ENCODE assay signal across 8 cellular contexts in the genomic region with DNA sequence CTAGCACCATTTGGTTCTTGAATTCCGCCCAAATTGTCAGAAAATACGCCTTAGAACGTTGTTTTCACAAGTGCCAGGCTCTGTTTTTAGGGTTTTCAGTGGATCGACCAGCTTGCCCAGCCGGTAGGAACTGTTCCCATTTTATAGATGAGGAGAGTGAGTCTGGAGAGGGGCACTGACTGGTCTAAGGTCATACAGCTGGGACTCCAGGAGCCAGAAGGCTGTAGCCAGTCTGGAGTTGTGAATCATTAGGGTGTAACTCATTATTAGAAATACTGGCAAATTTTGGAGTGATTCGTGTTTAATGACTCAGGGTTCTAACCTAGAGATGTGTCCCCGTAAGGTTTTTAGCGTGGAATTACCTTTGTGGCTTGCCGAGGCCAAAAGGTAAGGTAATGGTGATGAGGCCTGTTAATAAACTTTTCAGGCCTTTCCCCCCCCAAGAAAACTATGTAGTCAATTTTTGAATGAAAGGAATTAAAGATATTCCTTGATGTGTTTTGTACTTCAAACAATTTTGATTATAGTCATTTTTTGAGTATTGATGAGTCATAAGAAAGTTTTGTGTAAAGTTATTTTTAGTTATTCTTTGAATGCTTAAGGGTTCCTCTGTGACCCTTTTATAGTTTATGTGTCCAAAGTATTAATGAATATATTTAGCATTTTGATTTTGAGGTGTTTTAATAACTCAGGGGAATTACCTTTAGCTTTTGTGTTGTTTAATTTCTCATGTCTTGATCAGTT. TPM values are rescaled to one million over a fixed set of nuclear protein-coding genes. Genes with fewer than 3 reads are reported as not detected.
DNase-seq lines count a peak whose midpoint lies in the region; ATAC-seq and TF ChIP-seq lines count a peak whose summit lies in the region.

No MANE protein-coding gene starts in this region.

- peaks cover 7% of the 10 kb centered on the region for H3K36me3 Mint-ChIP-seq in GM23338 (ENCODE audit: low read depth)
- H3K36me3 Mint-ChIP-seq in activated CD8-positive, alpha-beta T cell treated with anti-CD3 and anti-CD28 coated beads for 36 hours (ENCODE audit: low read depth) = peaks cover 11% of the 10 kb centered on the region

- H3K9me2 ChIP-seq in GM23338 (ENCODE audit: insufficient read depth) = peaks cover 7% of the 10 kb centered on the region; the same call in 1 of the 2 replicates

- ATAC-seq in GM23338 (no peak), HG03025 (IDR thresholded peaks at IDR 0.05; ENCODE audit: low FRiP score, unreplicated experiment) (no peak)
- ATAC-seq in activated CD8-positive, alpha-beta T cell treated with anti-CD3 and anti-CD28 coated beads for 36 hours = no peak

- intact Hi-C loops in activated CD8-positive, alpha-beta T cell treated with anti-CD3 and anti-CD28 coated beads for 36 hours (cut with micrococcal nuclease) = loop anchor here (5.0 kb wide), 1 partner anchor 101 kb away; the partner anchor contains the start of gene VPS26C
- intact Hi-C loops in stomach (cut with DNase I; ENCODE audit: low total_unique reads) = loop anchor here (10.0 kb wide), 1 partner anchor 104 kb away; the partner anchor contains the start of gene VPS26C

- H2AFZ ChIP-seq in GM23338 = no peak overlapping the region

- no peak for DNase-seq in GM23338 (ENCODE audit: low spot score)
- DNase-seq in activated CD8-positive, alpha-beta T cell treated with anti-CD3 and anti-CD28 coated beads for 36 hours = no peak
- DNase-seq in stomach = no peak
- no peak for DNase-seq in occipital lobe (lab: John Stamatoyannopoulos, UW)
- DNase-seq in NCI-H526 (lab: John Stamatoyannopoulos, UW) = no peak

- H4K20me1 ChIP-seq in GM23338 (replicated peaks; ENCODE audit: insufficient read depth) = peaks cover 48% of the 10 kb centered on the region

- peaks cover 16% of the 10 kb centered on the region for H3K27me3 Mint-ChIP-seq in GM23338 (ENCODE audit: insufficient read depth, low read depth, poor library complexity)
- H3K27me3 Mint-ChIP-seq in activated CD8-positive, alpha-beta T cell treated with anti-CD3 and anti-CD28 coated beads for 36 hours = no peaks in the 10 kb centered on the region

- H3F3A ChIP-seq in GM23338 (replicated peaks; ENCODE audit: low read depth) = peaks cover 3% of the 10 kb centered on the region; the same call in 1 of the 2 replicates

- peak overlapping the region; percentile 79 for H3K4me2 ChIP-seq in GM23338

- POLR2A ChIA-PET in activated CD8-positive, alpha-beta T cell treated with anti-CD3 and anti-CD28 coated beads for 36 hours (lab: Charles Lee) = interaction anchor here (0.8 to 1.9 kb wide), 11 partner anchors 13 to 195 kb away, joined by 3 to 7 read pairs (median 5); partner anchors contain the start of gene VPS26C

- H3K9me3 Mint-ChIP-seq in GM23338 = peaks cover 5% of the 10 kb centered on the region
- H3K9me3 Mint-ChIP-seq in activated CD8-positive, alpha-beta T cell treated with anti-CD3 and anti-CD28 coated beads for 36 hours = no peaks in the 10 kb centered on the region

- H3K27ac Mint-ChIP-seq in GM23338 = peak overlapping the region; percentile 93
- peak overlapping the region; percentile 93 for H3K27ac Mint-ChIP-seq in activated CD8-positive, alpha-beta T cell treated with anti-CD3 and anti-CD28 coated beads for 36 hours

- peak overlapping the region; percentile 85 for H3K4me3 ChIP-seq in GM23338
- peak overlapping the region; percentile 89 for H3K4me3 ChIP-seq in iPS-11a (ENCODE audit: low read depth, low read length)
- H3K4me3 ChIP-seq in stomach = peak overlapping the region; percentile 63 to 94 (median 84)

- no peak for TF ChIP-seq EP300 in stomach (IDR thresholded peaks at IDR 0.05)

- no peaks in the 10 kb centered on the region for H3K9me3 ChIP-seq in stomach

- H3K4me1 ChIP-seq in GM23338 (ENCODE audit: insufficient read depth) (peaks cover 40% of the 10 kb centered on the region), stomach (peaks cover 28 to 66% (median 53%) of the 10 kb centered on the region in 4 donors)

- TF ChIP-seq CTCF in 22Rv1 (IDR thresholded peaks at IDR 0.05) = no peak
- TF ChIP-seq CTCF in GM23338 (conservative IDR thresholded peaks at IDR 0.05; ENCODE audit: low read depth in 2 of 2) = no peak
- no peak for TF ChIP-seq CTCF in activated CD8-positive, alpha-beta T cell treated with anti-CD3 and anti-CD28 coated beads for 36 hours (IDR thresholded peaks at IDR 0.05)
- no peak for TF ChIP-seq CTCF in stomach (IDR thresholded peaks at IDR 0.05)

- H3K27me3 ChIP-seq in GM23338 (ENCODE audit: insufficient read depth) (no peaks in the 10 kb centered on the region), stomach (no peaks in the 10 kb centered on the region)

- peak overlapping the region; percentile 86 for H3K4me3 Mint-ChIP-seq in GM23338
- H3K4me3 Mint-ChIP-seq in activated CD8-positive, alpha-beta T cell treated with anti-CD3 and anti-CD28 coated beads for 36 hours = peak overlapping the region; percentile 90

- TF ChIP-seq POLR2A in stomach (IDR thresholded peaks at IDR 0.05) = no peak

- CTCF ChIA-PET in activated CD8-positive, alpha-beta T cell treated with anti-CD3 and anti-CD28 coated beads for 36 hours (lab: Charles Lee) = interaction anchor here (0.9 to 2.7 kb wide), 8 partner anchors 40 to 121 kb away, joined by 3 to 8 read pairs (median 4); partner anchors contain the start of gene VPS26C

- peaks cover 56% of the 10 kb centered on the region for H3K4me1 Mint-ChIP-seq in GM23338
- H3K4me1 Mint-ChIP-seq in activated CD8-positive, alpha-beta T cell treated with anti-CD3 and anti-CD28 coated beads for 36 hours (ENCODE audit: low read depth) = peaks cover 50% of the 10 kb centered on the region

- peak overlapping the region; percentile 99 for H3K27ac ChIP-seq in 22Rv1
- H3K27ac ChIP-seq in GM23338 (ENCODE audit: low read depth) = peak overlapping the region; percentile 35
- peak overlapping the region; percentile 99 to 100 (median 99) for H3K27ac ChIP-seq in stomach

- 1 to 9% (median 5%) methylated on average over 9 of the region's 9 CpGs for WGBS in stomach, 5 donors

- peaks cover 61% of the 10 kb centered on the region for H3K79me2 ChIP-seq in GM23338 (replicated peaks; ENCODE audit: insufficient read depth)

- H3K36me3 ChIP-seq in GM23338 (ENCODE audit: insufficient read depth) = no peaks in the 10 kb centered on the region
- H3K36me3 ChIP-seq in stomach = no peaks in the 10 kb centered on the region

RNA-seq across cellular contexts. Expression of gene DYRK1A, which starts 2.1 kb away (rescaled TPM):
- total RNA-seq in GM23338 (2014; rRNA removed; shearing (Covaris generic)) = 82.9 and 84.7 TPM in 2 replicates
- polyA plus RNA-seq in GM23338 (2016; fragmentation: Nextera tagmentation; extraction: Ambion mirVana) = 10.3 and 11.0 TPM in 2 replicates
- total RNA-seq in activated CD8-positive, alpha-beta T cell treated with anti-CD3 and anti-CD28 coated beads for 36 hours = 10 to 100 TPM; 57.5 to 58.7 TPM
- total RNA-seq in stomach = 100 to 1,000 TPM in 2 of 5 donors, 10 to 100 TPM in 3; 58.3 to 124 (median 99.4) TPM
- polyA plus RNA-seq in stomach = 10 to 100 TPM; 10.1 to 19.0 (median 16.3) TPM
- 174 TPM for total RNA-seq in occipital lobe

Comparison
In these comparisons a context has a peak if more than half of its experiments do, and no peak if none do; other contexts are left out.
1. H3K27ac ChIP-seq: peak in every context shown above with its lines; median percentile 99 in 22Rv1; 99 in stomach; 35 in GM23338.